ENCODE assay signal across 21 cellular contexts in genomic region chr3:193852901-193853300, GRCh38.
DNase-seq lines count a peak whose midpoint lies in the region; ATAC-seq, FAIRE-seq and TF ChIP-seq lines count a peak whose summit lies in the region.
"Had no signal": no experiment of that assay in that cellular context is flagged by ENCODE, and none has a peak within 500 bp of the region (broad histone marks: within the 10 kb centered on the region; RNA-seq: fewer than 3 reads in every experiment).

No MANE protein-coding gene starts in this region.

- H4K5ac ChIP-seq in mesendoderm (ENCODE audit: low read length), result no peak overlapping the region

- H3K9me3 ChIP-seq in K562 (replicated peaks; ENCODE audit: control insufficient read depth, insufficient read depth, low read depth, low read length), result 0 out of 2 replicates have a peak, but pooled peaks cover 3% of the 10 kb centered on the region
- H3K9me3 ChIP-seq: suprapubic skin had no signal

- BruUV-seq in K562 (replicated peaks; lab: Mats Ljungman, UMichigan), result no TSS peak

- TF ChIP-seq CTCF in K562 (IDR thresholded peaks at IDR 0.05 in 2 of 3, conservative IDR thresholded peaks at IDR 0.05 in 1 of 3; ENCODE audit: insufficient read depth in 2 of 3, low read depth in 1 of 3, low read length in 3 of 3) (no peak), type B pancreatic cell (conservative IDR thresholded peaks at IDR 0.05) (no peak)

- WGBS in K562 (ENCODE audit: insufficient coverage, low coverage, missing lambda C conversion rate), result 8% methylated on average over 1 of the region's 1 CpG
- WGBS in mesendoderm (ENCODE audit: extremely low coverage, insufficient coverage, low lambda C conversion rate), result no CpG with 5 or more reads among the region's 1 CpG

- in situ Hi-C loops in K562 (cut with MboI) (no loop called here), ACHN (cut with HindIII; ENCODE audit: low pct_ligation_motif_present, low pct_unique_long_range_greater_than_20kb, low sequenced_read_pairs) (no loop called here)

- no peaks in the 10 kb centered on the region for H3K79me1 ChIP-seq in mesendoderm (ENCODE audit: low read length)

- H3K36me3 Mint-ChIP-seq in type B pancreatic cell, result no peaks in the 10 kb centered on the region
- H3K36me3 Mint-ChIP-seq: activated naive CD4-positive, alpha-beta T cell treated with anti-CD3 and anti-CD28 coated beads, Interleukin-2, amount 50 U/mL, for 24 hours; brain had no signal

- H3K27me3 ChIP-seq in K562 (ENCODE audit: control insufficient read depth in 2 of 2, insufficient read depth in 2 of 2, low read length in 2 of 2) (no peaks in the 10 kb centered on the region), mesendoderm (ENCODE audit: insufficient read depth, low read length, poor library complexity) (no peaks in the 10 kb centered on the region)
- H3K27me3 ChIP-seq: SJCRH30, suprapubic skin had no signal

- no peak for TF ChIP-seq EP300 in K562 (IDR thresholded peaks at IDR 0.05; ENCODE audit: low read length)

- H2BK120ac ChIP-seq in mesendoderm (ENCODE audit: low read depth, low read length), result no peak overlapping the region

- intact Hi-C loops in K562 (cut with micrococcal nuclease) (loop anchor here (1.0 to 5.0 kb wide), 5 partner anchors 10 to 149 kb away; no protein-coding TSS in a partner anchor), Right ventricle myocardium inferior (cut with DNase I) (no loop called here)

- H3K56ac ChIP-seq in mesendoderm (ENCODE audit: low read length), result no peak overlapping the region

- peak overlapping the region; percentile 18 for H3K4me3 Mint-ChIP-seq in type B pancreatic cell
- H3K4me3 Mint-ChIP-seq: activated naive CD4-positive, alpha-beta T cell treated with anti-CD3 and anti-CD28 coated beads, Interleukin-2, amount 50 U/mL, for 24 hours; activated T-cell treated with anti-CD3 and anti-CD28 coated beads, Interleukin-2, amount 50 U/mL, for 72 hours had no signal

- H3K27me3 Mint-ChIP-seq in type B pancreatic cell, result no peaks in the 10 kb centered on the region
- H3K27me3 Mint-ChIP-seq: activated naive CD4-positive, alpha-beta T cell treated with anti-CD3 and anti-CD28 coated beads, Interleukin-2, amount 50 U/mL, for 24 hours; brain had no signal

- no peak for TF ChIP-seq RAD21 in K562 (CRISPR knock-in tag; conservative IDR thresholded peaks at IDR 0.05 in 1 of 2, IDR thresholded peaks at IDR 0.05 in 1 of 2)

- H3K36me3 ChIP-seq in K562 (ENCODE audit: control insufficient read depth, insufficient read depth, low read length) (no peaks in the 10 kb centered on the region), mesendoderm (ENCODE audit: control insufficient read depth, insufficient read depth, low read length) (no peaks in the 10 kb centered on the region)
- H3K36me3 ChIP-seq: SJCRH30, suprapubic skin had no signal

- POLR2A ChIA-PET in K562 (lab: Yijun Ruan, JAX), result interaction anchor here (0.6 to 1.6 kb wide), 6 partner anchors 9 to 349 kb away, joined by 3 to 8 read pairs (median 3); no protein-coding TSS in a partner anchor
- POLR2A ChIA-PET in HEK293T (lab: Yijun Ruan, JAX), result no interaction called here

- no peak overlapping the region for H3K23ac ChIP-seq in mesendoderm (ENCODE audit: low read length)

- no peak overlapping the region for H4K8ac ChIP-seq in mesendoderm (ENCODE audit: low read depth, low read length)

- H4K20me1 ChIP-seq in K562 (replicated peaks; ENCODE audit: control insufficient read depth, insufficient read depth, low read length), result no peaks in the 10 kb centered on the region

- no peaks in the 10 kb centered on the region for H3K9me1 ChIP-seq in K562 (ENCODE audit: control insufficient read depth, insufficient read depth, low read length)

- no peak overlapping the region for H3K27ac Mint-ChIP-seq in type B pancreatic cell
- H3K27ac Mint-ChIP-seq: activated naive CD4-positive, alpha-beta T cell treated with anti-CD3 and anti-CD28 coated beads, Interleukin-2, amount 50 U/mL, for 24 hours; activated T-cell treated with anti-CD3 and anti-CD28 coated beads, Interleukin-2, amount 50 U/mL, for 72 hours had no signal

- H3K4me3 ChIP-seq in K562 (no peak overlapping the region), mesendoderm (ENCODE audit: low read length) (no peak overlapping the region)
- H3K4me3 ChIP-seq: GM23248, suprapubic skin had no signal

- no peak overlapping the region for H2BK15ac ChIP-seq in mesendoderm (replicated peaks; ENCODE audit: low read depth)

- peaks cover 16% of the 10 kb centered on the region for H3K9me3 Mint-ChIP-seq in type B pancreatic cell
- H3K9me3 Mint-ChIP-seq: activated naive CD4-positive, alpha-beta T cell treated with anti-CD3 and anti-CD28 coated beads, Interleukin-2, amount 50 U/mL, for 24 hours; activated T-cell treated with anti-CD3 and anti-CD28 coated beads, Interleukin-2, amount 50 U/mL, for 72 hours had no signal

- no peak for FAIRE-seq in K562 (lab: Jason Lieb, UNC)

- H2AK5ac ChIP-seq in mesendoderm (ENCODE audit: low read length), result no peak overlapping the region

- no peak overlapping the region for H3K18ac ChIP-seq in mesendoderm (ENCODE audit: low read length)

- DNase-seq in LoVo (ENCODE audit: low spot score), result peak; percentile 29
- no peak for DNase-seq in K562 (ENCODE audit: extremely low read depth in 1 of 4, low spot score in 3 of 4)
- no peak for DNase-seq in mesendoderm
- no peak for DNase-seq in type B pancreatic cell (ENCODE audit: extremely low spot score, unreplicated experiment)
- DNase-seq in central memory CD4-positive, alpha-beta T cell, result no peak
- no peak for DNase-seq in Right ventricle myocardium inferior (ENCODE audit: missing footprints)
- no peak for DNase-seq in HEK293T (ENCODE audit: extremely low spot score)
- DNase-seq in ACHN, result no peak
- DNase-seq: activated CD8-positive, alpha-beta memory T cell treated with anti-CD3 and anti-CD28 coated beads for 24 hours; activated T-cell treated with anti-CD3 and anti-CD28 coated beads, Interleukin-2, amount 50 U/mL, for 72 hours; GM23248; midbrain; NCI-H1105 treated with DMSO at 0.1 percent for 48 hours; NCI-H526; stimulated activated CD4-positive, alpha-beta T cell treated with anti-CD3 and anti-CD28 coated beads, Interleukin-12 subunit alpha, Interleukin-12 subunit beta, amount 100 ng/mL, for 4 hours; T-helper 9 cell had no signal

- peak overlapping the region; percentile 43 for H2BK5ac ChIP-seq in mesendoderm (ENCODE audit: low read length)

- H3K79me2 ChIP-seq in K562 (ENCODE audit: control insufficient read depth, insufficient read depth, low read length), result no peaks in the 10 kb centered on the region
- no peaks in the 10 kb centered on the region for H3K79me2 ChIP-seq in mesendoderm (ENCODE audit: control insufficient read depth, insufficient read depth, low read length)

- peak overlapping the region; percentile 80 for H2AFZ ChIP-seq in K562 (ENCODE audit: low read depth, low read length)
- H2AFZ ChIP-seq: GM23248 had no signal

- H3K27ac ChIP-seq in K562 (ENCODE audit: extremely low read depth, low read depth, low read length) (peak overlapping the region; percentile 71), mesendoderm (ENCODE audit: low read depth, low read length) (no peak overlapping the region)
- H3K27ac ChIP-seq: GM23248, SJCRH30, suprapubic skin had no signal

- peak overlapping the region; percentile 77; the same call in 1 of the 2 replicates for H3K4me2 ChIP-seq in K562 (ENCODE audit: insufficient read depth, low read length)
- H3K4me2 ChIP-seq in mesendoderm (ENCODE audit: low read length), result no peak overlapping the region

- TF ChIP-seq POLR2A in K562 (conservative IDR thresholded peaks at IDR 0.05), result no peak

- H3K4ac ChIP-seq in mesendoderm (ENCODE audit: low read depth, low read length), result no peak overlapping the region

- H3K4me1 ChIP-seq in K562 (replicated peaks in 1 of 2; ENCODE audit: control insufficient read depth in 2 of 2, insufficient read depth in 2 of 2, low read length in 2 of 2) (peaks cover 11 to 58% of the 10 kb centered on the region in 2 experiments; a peak in 4 of 5 replicates), mesendoderm (ENCODE audit: control insufficient read depth, low read depth, low read length) (peaks cover 16% of the 10 kb centered on the region)

- CTCF ChIA-PET in K562 (lab: Yijun Ruan, JAX; ENCODE audit: low intra/inter-chr PET ratio), result no interaction called here
- CTCF ChIA-PET in HEK293T (lab: Yijun Ruan, JAX), result no interaction called here

- H3K9ac ChIP-seq in K562 (ENCODE audit: insufficient read depth in 1 of 2, low read depth in 2 of 2, low read length in 2 of 2), result peak overlapping the region in 1 of 2 experiments; percentile 42; a peak in 2 of 4 replicates
- no peak overlapping the region for H3K9ac ChIP-seq in mesendoderm (ENCODE audit: low read length)
- H3K9ac ChIP-seq: GM23248 had no signal

- no peak for ATAC-seq in K562
- ATAC-seq in Right ventricle myocardium inferior, result no peak
- ATAC-seq: activated CD4-positive, CD25-positive, alpha-beta regulatory T cell treated with anti-CD3 and anti-CD28 coated beads, Interleukin-2, amount 50 U/mL, for 24 hours; activated T-cell treated with anti-CD3 and anti-CD28 coated beads, Interleukin-2, amount 50 U/mL, for 72 hours had no signal

- H3K4me1 Mint-ChIP-seq in type B pancreatic cell (ENCODE audit: unreplicated experiment), result peaks cover 30% of the 10 kb centered on the region
- H3K4me1 Mint-ChIP-seq: activated naive CD4-positive, alpha-beta T cell treated with anti-CD3 and anti-CD28 coated beads, Interleukin-2, amount 50 U/mL, for 24 hours had no signal

TF ChIP-seq in K562, 482 proteins besides CTCF, POLR2A, EP300 and RAD21 (continues in another document):
- TF ChIP-seq ZNF146 (CRISPR knock-in tag; IDR thresholded peaks at IDR 0.05; ENCODE audit: unreplicated experiment) (no peak), PRPF4 (IDR thresholded peaks at IDR 0.05; ENCODE audit: insufficient read depth, low read depth, low read length, poor library complexity, severe bottlenecking) (no peak)

TF ChIP-seq in HEK293T, 16 proteins besides CTCF, POLR2A, EP300 and RAD21 (continues in another document):
- TF ChIP-seq ZNF384 (IDR thresholded peaks at IDR 0.05), result no peak
- TF ChIP-seq SP1 (IDR thresholded peaks at IDR 0.05), result no peak
- no peak for TF ChIP-seq BHLHE40 (IDR thresholded peaks at IDR 0.05; ENCODE audit: borderline replicate concordance)
- no peak for TF ChIP-seq TARDBP (IDR thresholded peaks at IDR 0.05)
- TF ChIP-seq L3MBTL2 (conservative IDR thresholded peaks at IDR 0.05), result no peak
- no peak for TF ChIP-seq FOXK2 (IDR thresholded peaks at IDR 0.05)
- no peak for TF ChIP-seq ARNT (IDR thresholded peaks at IDR 0.05)
- TF ChIP-seq CTBP1 (IDR thresholded peaks at IDR 0.05; ENCODE audit: borderline replicate concordance), result no peak
- TF ChIP-seq, protein P1, sequence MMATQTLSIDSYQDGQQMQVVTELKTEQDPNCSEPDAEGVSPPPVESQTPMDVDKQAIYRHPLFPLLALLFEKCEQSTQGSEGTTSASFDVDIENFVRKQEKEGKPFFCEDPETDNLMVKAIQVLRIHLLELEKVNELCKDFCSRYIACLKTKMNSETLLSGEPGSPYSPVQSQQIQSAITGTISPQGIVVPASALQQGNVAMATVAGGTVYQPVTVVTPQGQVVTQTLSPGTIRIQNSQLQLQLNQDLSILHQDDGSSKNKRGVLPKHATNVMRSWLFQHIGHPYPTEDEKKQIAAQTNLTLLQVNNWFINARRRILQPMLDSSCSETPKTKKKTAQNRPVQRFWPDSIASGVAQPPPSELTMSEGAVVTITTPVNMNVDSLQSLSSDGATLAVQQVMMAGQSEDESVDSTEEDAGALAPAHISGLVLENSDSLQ (IDR thresholded peaks at IDR 0.05), result no peak
- no peak for TF ChIP-seq FOXA1 (IDR thresholded peaks at IDR 0.05)
